In genomic region chr11:101096036-101096704, GRCh38 we compare ENCODE assay signal across 27 cellular contexts. TPM values are rescaled to one million over a fixed set of nuclear protein-coding genes. Genes with fewer than 3 reads are reported as not detected.
DNase-seq lines count a peak whose midpoint lies in the region; ATAC-seq and TF ChIP-seq lines count a peak whose summit lies in the region.
"Had no signal": no experiment of that assay in that cellular context is flagged by ENCODE, and none has a peak within 500 bp of the region (broad histone marks: within the 10 kb centered on the region; RNA-seq: fewer than 3 reads in every experiment).

No MANE protein-coding gene starts in this region.

- ATAC-seq in Right ventricle myocardium inferior, result peak; percentile 57
- ATAC-seq in activated T-cell treated with anti-CD3 and anti-CD28 coated beads, Interleukin-2, amount 50 U/mL, for 4 hours, result no peak
- ATAC-seq: activated CD8-positive, alpha-beta T cell treated with anti-CD3 and anti-CD28 coated beads, Interleukin-2, amount 10 ng/mL, durations not matched to agents 7 days and 5 days; activated naive CD4-positive, alpha-beta T cell treated with anti-CD3 and anti-CD28 coated beads, Interleukin-2, amount 50 U/mL, for 72 hours; activated T-cell treated with anti-CD3 and anti-CD28 coated beads, Interleukin-2, amount 50 U/mL, for 72 hours; esophagus mucosa had no signal

- no peaks in the 10 kb centered on the region for H3K4me1 Mint-ChIP-seq in activated T-cell treated with anti-CD3 and anti-CD28 coated beads, Interleukin-2, amount 50 U/mL, for 4 hours (ENCODE audit: low read depth)
- H3K4me1 Mint-ChIP-seq: H9, immature natural killer cell, naive B cell had no signal

- intact Hi-C loops in Right ventricle myocardium inferior (cut with DNase I) (no loop called here), cardiac septum (cut with DNase I) (no loop called here)

- H3K27me3 Mint-ChIP-seq in activated T-cell treated with anti-CD3 and anti-CD28 coated beads, Interleukin-2, amount 50 U/mL, for 4 hours (ENCODE audit: low read depth), result no peaks in the 10 kb centered on the region
- H3K27me3 Mint-ChIP-seq: CD4-positive, alpha-beta T cell had no signal

- peaks cover 11% of the 10 kb centered on the region for H3K9me3 Mint-ChIP-seq in activated T-cell treated with anti-CD3 and anti-CD28 coated beads, Interleukin-2, amount 50 U/mL, for 4 hours
- H3K9me3 Mint-ChIP-seq: H9 had no signal

- DNase-seq in Right ventricle myocardium inferior (ENCODE audit: missing footprints) (no peak), cardiac septum (ENCODE audit: low spot score) (no peak), choroid plexus epithelial cell (ENCODE audit: low read depth) (peak; percentile 13), kidney glomerular epithelial cell (lab: John Stamatoyannopoulos, UW) (peak; percentile 31), NCI-H146 treated with DMSO at 0.1 percent for 48 hours (lab: John Stamatoyannopoulos, UW; ENCODE audit: unreplicated experiment) (no peak), DMS153 (lab: John Stamatoyannopoulos, UW) (no peak)
- no peak for DNase-seq in stimulated activated CD4-positive, alpha-beta T cell treated with anti-CD3 and anti-CD28 coated beads, Interleukin-4, amount 100 ng/mL, for 24 hours
- DNase-seq in activated T-cell treated with anti-CD3 and anti-CD28 coated beads, Interleukin-2, amount 50 U/mL, for 4 hours, result no peak
- DNase-seq: ACHN; activated CD8-positive, alpha-beta T cell treated with anti-CD3 and anti-CD28 coated beads, Interleukin-2, amount 10 ng/mL, durations not matched to agents 7 days and 5 days; activated T-cell treated with anti-CD3 and anti-CD28 coated beads, Interleukin-2, amount 50 U/mL, for 72 hours; caudate nucleus; CD4-positive, alpha-beta T cell; glutamatergic neuron; H9; immature natural killer cell; Kasumi-1; naive B cell; NCI-H1105 treated with DMSO at 0.1 percent for 48 hours; NCI-H2171; NCI-H774; tibial artery had no signal

- no peak overlapping the region for H3K4me3 ChIP-seq in choroid plexus epithelial cell (ENCODE audit: low read depth, low read length)
- H3K4me3 ChIP-seq: SK-N-MC, tibial artery had no signal

- no peaks in the 10 kb centered on the region for H3K36me3 Mint-ChIP-seq in activated T-cell treated with anti-CD3 and anti-CD28 coated beads, Interleukin-2, amount 50 U/mL, for 4 hours (ENCODE audit: insufficient read depth)
- H3K36me3 Mint-ChIP-seq: activated naive CD4-positive, alpha-beta T cell treated with anti-CD3 and anti-CD28 coated beads, Interleukin-2, amount 50 U/mL, for 72 hours; naive B cell had no signal

- no peak for TF ChIP-seq CTCF in choroid plexus epithelial cell (conservative IDR thresholded peaks at IDR 0.05; ENCODE audit: low read depth, low read length)

- H3K4me3 Mint-ChIP-seq in activated T-cell treated with anti-CD3 and anti-CD28 coated beads, Interleukin-2, amount 50 U/mL, for 4 hours, result no peak overlapping the region
- H3K4me3 Mint-ChIP-seq: activated CD8-positive, alpha-beta T cell treated with anti-CD3 and anti-CD28 coated beads, Interleukin-2, amount 10 ng/mL, durations not matched to agents 7 days and 5 days; activated T-cell treated with anti-CD3 and anti-CD28 coated beads, Interleukin-2, amount 50 U/mL, for 72 hours; CD4-positive, alpha-beta T cell; H9; immature natural killer cell; naive B cell; T-helper 2 cell treated with Interferon-gamma antibody and Interleukin-4, amounts not matched to agents 5 μg/mL and 100 μg/mL, for 36 hours had no signal

RNA-seq across cellular contexts. Expression of gene PGR, which starts 33.4 kb away (rescaled TPM):
- total RNA-seq in Right ventricle myocardium inferior (6.6 TPM), cardiac septum (12.0 TPM)
- total RNA-seq in activated T-cell treated with anti-CD3 and anti-CD28 coated beads, Interleukin-2, amount 50 U/mL, for 4 hours, result under 1 TPM in 2 of 3 donors, not detected in 1; 0.03 to 0.05 TPM
- total RNA-seq: activated CD8-positive, alpha-beta T cell treated with anti-CD3 and anti-CD28 coated beads, Interleukin-2, amount 10 ng/mL, durations not matched to agents 7 days and 5 days; activated naive CD4-positive, alpha-beta T cell treated with anti-CD3 and anti-CD28 coated beads, Interleukin-2, amount 50 U/mL, for 72 hours; activated T-cell treated with anti-CD3 and anti-CD28 coated beads, Interleukin-2, amount 50 U/mL, for 72 hours; CD4-positive, alpha-beta T cell; lung microvascular endothelial cell had no signal

Comparison
In these comparisons a context has a peak if more than half of its experiments do, and no peak if none do; other contexts are left out.
1. DNase-seq: peak in choroid plexus epithelial cell (single experiment) and kidney glomerular epithelial cell (single experiment); none in Right ventricle myocardium inferior (single experiment), cardiac septum (single experiment), NCI-H146 treated with DMSO at 0.1 percent for 48 hours (single experiment), stimulated activated CD4-positive, alpha-beta T cell treated with anti-CD3 and anti-CD28 coated beads, Interleukin-4, amount 100 ng/mL, for 24 hours (single experiment), DMS153 (single experiment) and activated T-cell treated with anti-CD3 and anti-CD28 coated beads, Interleukin-2, amount 50 U/mL, for 4 hours (single experiment).